20 cellular contexts compared by ENCODE assay signal in genomic region chr19:21677696-21678418, GRCh38.
DNase-seq lines count a peak whose midpoint lies in the region; ATAC-seq, FAIRE-seq and TF ChIP-seq lines count a peak whose summit lies in the region.
"Had no signal": no experiment of that assay in that cellular context is flagged by ENCODE, and none has a peak within 500 bp of the region (broad histone marks: within the 10 kb centered on the region; RNA-seq: fewer than 3 reads in every experiment).

No MANE protein-coding gene starts in this region.

- WGBS in H1 (ENCODE audit: extremely low coverage in 1 of 2, insufficient coverage in 1 of 2, insufficient read length in 1 of 2, insufficient replicate concordance in 2 of 2, low coverage in 1 of 2, low lambda C conversion rate in 2 of 2, missing lambda C conversion rate in 1 of 2), 2 experiments, result 91% methylated on average over 30 of the region's 38 CpGs; no CpG with 5 or more reads in 1 of the 2 experiments

- H3K27me3 ChIP-seq in H1 (replicated peaks in 1 of 4; ENCODE audit: control insufficient read depth in 3 of 4, extremely low read depth in 1 of 4, insufficient read depth in 3 of 4, low read length in 3 of 4), result no peaks in the 10 kb centered on the region
- H3K27me3 ChIP-seq: colonic mucosa had no signal

- no peak overlapping the region for H4K5ac ChIP-seq in H1 (ENCODE audit: insufficient read length, low read depth, low read length)

- peaks cover 13% of the 10 kb centered on the region for H3K9me3 Mint-ChIP-seq in activated CD8-positive, alpha-beta memory T cell treated with anti-CD3 and anti-CD28 coated beads, Interleukin-2, amount 10 ng/mL, durations not matched to agents 7 days and 5 days (ENCODE audit: low read depth)

- H2BK15ac ChIP-seq in H1 (ENCODE audit: low read length), result no peak overlapping the region

- H3K27ac ChIP-seq in H1 (ENCODE audit: low read depth, low read length), result no peak overlapping the region
- H3K27ac ChIP-seq: colonic mucosa had no signal

- H3K9me3 ChIP-seq in H1 (ENCODE audit: insufficient read depth in 2 of 2, low read depth in 1 of 2, low read length in 1 of 2), result peaks cover 19 to 26% of the 10 kb centered on the region in 2 experiments
- H3K9me3 ChIP-seq: colonic mucosa had no signal

- no peak overlapping the region for H2BK12ac ChIP-seq in H1 (ENCODE audit: low read depth, low read length)

- no peak overlapping the region for H2BK5ac ChIP-seq in H1 (ENCODE audit: low read depth, low read length)

- H3K4ac ChIP-seq in H1 (replicated peaks; ENCODE audit: insufficient read length, low read depth, low read length), result no peak overlapping the region

- 0 out of 2 replicates have a peak overlapping the region, but pooled peaks have one; percentile 41 for H2AFZ ChIP-seq in H1 (ENCODE audit: low read length)

- no peak overlapping the region for H3K18ac ChIP-seq in H1 (ENCODE audit: extremely low read depth, low read length)

- peak; percentile 10 for TF ChIP-seq CTCF in GM10248 (IDR thresholded peaks at IDR 0.05; ENCODE audit: control extremely low read depth, extremely low read depth, low read depth, missing control alignments)
- peak in 2 of 3 experiments; percentile 22 to 28; a peak in 2 of 4 replicates for TF ChIP-seq CTCF in H1 (IDR thresholded peaks at IDR 0.05; ENCODE audit: control extremely low read depth in 1 of 3, insufficient read depth in 1 of 3, low read depth in 1 of 3, low read length in 3 of 3)

- no peaks in the 10 kb centered on the region for H3K23me2 ChIP-seq in H1 (ENCODE audit: low read depth, low read length)

- no peaks in the 10 kb centered on the region for H3K4me1 Mint-ChIP-seq in activated CD8-positive, alpha-beta memory T cell treated with anti-CD3 and anti-CD28 coated beads, Interleukin-2, amount 10 ng/mL, durations not matched to agents 7 days and 5 days
- H3K4me1 Mint-ChIP-seq: IgD-negative memory B cell had no signal

- TF ChIP-seq POLR2A in H1 (IDR thresholded peaks at IDR 0.05; ENCODE audit: control extremely low read depth in 1 of 2, low read depth in 2 of 2, low read length in 2 of 2), result no peak

- H3K27ac Mint-ChIP-seq in activated CD8-positive, alpha-beta memory T cell treated with anti-CD3 and anti-CD28 coated beads, Interleukin-2, amount 10 ng/mL, durations not matched to agents 7 days and 5 days, result no peak overlapping the region
- H3K27ac Mint-ChIP-seq: IgD-negative memory B cell had no signal

- H4K91ac ChIP-seq in H1 (replicated peaks; ENCODE audit: insufficient read length, low read length), result no peak overlapping the region

- H3K9ac ChIP-seq in H1 (replicated peaks in 1 of 4; ENCODE audit: extremely low read depth in 1 of 4, low read depth in 3 of 4, low read length in 3 of 4), result no peak overlapping the region

- no peaks in the 10 kb centered on the region; a peak in 1 of 7 replicates for H3K4me1 ChIP-seq in H1 (replicated peaks in 1 of 4; ENCODE audit: control insufficient read depth in 3 of 4, insufficient read depth in 4 of 4, low read length in 3 of 4)
- H3K4me1 ChIP-seq: colonic mucosa had no signal

- H2AK5ac ChIP-seq in H1 (ENCODE audit: low read depth, low read length), result no peak overlapping the region

- no peak overlapping the region for H2BK120ac ChIP-seq in H1 (replicated peaks; ENCODE audit: low read depth, low read length)

- POLR2A ChIA-PET in GM10248 (lab: Yijun Ruan, JAX) (no interaction called here), H1 (lab: Charles Lee; ENCODE audit: partially characterized antibody) (no interaction called here)

- no peaks in the 10 kb centered on the region for H3K79me2 ChIP-seq in H1 (ENCODE audit: control insufficient read depth in 1 of 2, insufficient read depth in 2 of 2, low read length in 2 of 2)

- no peak overlapping the region for H3K14ac ChIP-seq in H1 (ENCODE audit: insufficient read length)

- H3K4me3 ChIP-seq in H1 (ENCODE audit: extremely low read depth in 1 of 4, insufficient read depth in 2 of 4, low read depth in 3 of 4, low read length in 4 of 4), result no peak overlapping the region
- H3K4me3 ChIP-seq: colonic mucosa had no signal

- H3K36me3 Mint-ChIP-seq in activated CD8-positive, alpha-beta memory T cell treated with anti-CD3 and anti-CD28 coated beads, Interleukin-2, amount 10 ng/mL, durations not matched to agents 7 days and 5 days, result peaks cover 1% of the 10 kb centered on the region
- H3K36me3 Mint-ChIP-seq: IgD-negative memory B cell had no signal

- TF ChIP-seq RAD21 in H1 (IDR thresholded peaks at IDR 0.05 in 1 of 2, conservative IDR thresholded peaks at IDR 0.05 in 1 of 2; ENCODE audit: low read depth in 2 of 2, low read length in 2 of 2), result peak; percentile 17 to 43; a peak in 2 of 4 replicates

- TF ChIP-seq EP300 in H1 (IDR thresholded peaks at IDR 0.05; ENCODE audit: borderline replicate concordance in 1 of 2, low read depth in 2 of 2, low read length in 2 of 2), result no peak

- H4K20me1 ChIP-seq in H1 (replicated peaks in 1 of 2; ENCODE audit: control insufficient read depth in 1 of 2, insufficient read depth in 2 of 2, low read length in 2 of 2), result no peaks in the 10 kb centered on the region

- peak; percentile 55 for DNase-seq in activated CD8-positive, alpha-beta memory T cell treated with anti-CD3 and anti-CD28 coated beads, Interleukin-2, amount 50 U/mL, for 48 hours
- DNase-seq in activated CD8-positive, alpha-beta memory T cell treated with anti-CD3 and anti-CD28 coated beads, Interleukin-2, amount 10 ng/mL, durations not matched to agents 7 days and 5 days, result no peak
- DNase-seq in GM10248 (ENCODE audit: extremely low spot score) (no peak), H1 (ENCODE audit: low read depth in 1 of 2, low spot score in 2 of 2) (no peak), dedifferentiated amniotic fluid mesenchymal stem cell (ENCODE audit: extremely low spot score) (no peak), COLO829 (ENCODE audit: low spot score) (no peak)
- peak; percentile 1 for DNase-seq in stimulated activated CD4-positive, alpha-beta T cell treated with anti-CD3 and anti-CD28 coated beads, Interleukin-1b, Interleukin-23, amount 100 ng/mL, for 48 hours
- DNase-seq: ACHN, amniotic stem cell, colonic mucosa, COR-L47, islet precursor cell, NCI-H1048, NCI-H2107, NCI-H82, SHP77 treated with DMSO at 0.1 percent for 48 hours, T1000 had no signal

- H3K36me3 ChIP-seq in H1 (ENCODE audit: control insufficient read depth in 2 of 4, insufficient read depth in 4 of 4, low read length in 3 of 4), result peaks cover 0 to 5% (median 2%) of the 10 kb centered on the region in 4 experiments; a peak in 1 of 8 replicates
- H3K36me3 ChIP-seq: colonic mucosa had no signal

- H3K79me1 ChIP-seq in H1 (ENCODE audit: low read depth, low read length), result no peaks in the 10 kb centered on the region

- no peak overlapping the region for H3K56ac ChIP-seq in H1 (replicated peaks; ENCODE audit: insufficient read length, low read depth, low read length)

- H3K23ac ChIP-seq in H1 (ENCODE audit: insufficient read length), result no peak overlapping the region

- no peak overlapping the region for H4K8ac ChIP-seq in H1 (ENCODE audit: extremely low read depth, insufficient read depth, low read length)

- ATAC-seq in activated CD8-positive, alpha-beta memory T cell treated with anti-CD3 and anti-CD28 coated beads, Interleukin-2, amount 10 ng/mL, durations not matched to agents 7 days and 5 days, result no peak
- no peak for ATAC-seq in GM21526 (IDR thresholded peaks at IDR 0.05; ENCODE audit: low FRiP score, unreplicated experiment)

- no peak for FAIRE-seq in H1 (lab: Jason Lieb, UNC)
- FAIRE-seq: GM12892 had no signal

- H3K4me3 Mint-ChIP-seq in activated CD8-positive, alpha-beta memory T cell treated with anti-CD3 and anti-CD28 coated beads, Interleukin-2, amount 10 ng/mL, durations not matched to agents 7 days and 5 days, result no peak overlapping the region
- H3K4me3 Mint-ChIP-seq: IgD-negative memory B cell had no signal

- no peak overlapping the region for H3K4me2 ChIP-seq in H1 (ENCODE audit: insufficient read depth in 1 of 2, low read depth in 2 of 2, low read length in 2 of 2)

- CTCF ChIA-PET in activated CD8-positive, alpha-beta memory T cell treated with anti-CD3 and anti-CD28 coated beads, Interleukin-2, amount 10 ng/mL, durations not matched to agents 7 days and 5 days (lab: Charles Lee), result no interaction called here
- CTCF ChIA-PET in GM10248 (lab: Yijun Ruan, JAX), result no interaction called here
- CTCF ChIA-PET in H1 (lab: Charles Lee; ENCODE audit: partially characterized antibody), result interaction anchor here (1.0 to 1.3 kb wide), 3 partner anchors 9 to 12 kb away, joined by 4 to 5 read pairs (median 5); no protein-coding TSS in a partner anchor

- no peaks in the 10 kb centered on the region for H3K27me3 Mint-ChIP-seq in activated CD8-positive, alpha-beta memory T cell treated with anti-CD3 and anti-CD28 coated beads, Interleukin-2, amount 10 ng/mL, durations not matched to agents 7 days and 5 days
- H3K27me3 Mint-ChIP-seq: IgD-negative memory B cell had no signal

- no peak overlapping the region for H2BK20ac ChIP-seq in H1 (ENCODE audit: low read length)

TF ChIP-seq in H1, 55 proteins besides CTCF, POLR2A, EP300 and RAD21:
- no peak for TF ChIP-seq TEAD4 (IDR thresholded peaks at IDR 0.05; ENCODE audit: low read depth, low read length)
- TF ChIP-seq GTF2F1 (IDR thresholded peaks at IDR 0.05; ENCODE audit: borderline replicate concordance, low read depth, low read length), result no peak
- TF ChIP-seq KDM1A (IDR thresholded peaks at IDR 0.05; ENCODE audit: borderline replicate concordance, low read length), result no peak
- TF ChIP-seq SIRT6 (IDR thresholded peaks at IDR 0.05; ENCODE audit: low read length), result no peak
- no peak for TF ChIP-seq KDM4A (IDR thresholded peaks at IDR 0.05; ENCODE audit: low read depth, low read length, severe bottlenecking)
- TF ChIP-seq YY1 (IDR thresholded peaks at IDR 0.05; ENCODE audit: low read depth, low read length), result no peak
- no peak for TF ChIP-seq CHD1 (IDR thresholded peaks at IDR 0.05; ENCODE audit: low read depth, low read length)
- TF ChIP-seq MAX (IDR thresholded peaks at IDR 0.05), result no peak
- TF ChIP-seq MAFK (IDR thresholded peaks at IDR 0.05; ENCODE audit: low read depth, low read length), result no peak
- no peak for TF ChIP-seq PHF8 (conservative IDR thresholded peaks at IDR 0.05; ENCODE audit: low read depth, low read length)

Comparison
In these comparisons a context has a peak if more than half of its experiments do, and no peak if none do; other contexts are left out.
1. DNase-seq: peak in activated CD8-positive, alpha-beta memory T cell treated with anti-CD3 and anti-CD28 coated beads, Interleukin-2, amount 50 U/mL, for 48 hours (single experiment) and stimulated activated CD4-positive, alpha-beta T cell treated with anti-CD3 and anti-CD28 coated beads, Interleukin-1b, Interleukin-23, amount 100 ng/mL, for 48 hours (single experiment); none in activated CD8-positive, alpha-beta memory T cell treated with anti-CD3 and anti-CD28 coated beads, Interleukin-2, amount 10 ng/mL, durations not matched to agents 7 days and 5 days (single experiment), GM10248 (single experiment), H1 (0 of 2), dedifferentiated amniotic fluid mesenchymal stem cell (single experiment) and COLO829 (single experiment).